1 cellular context compared by ENCODE assay signal in the genomic region with DNA sequence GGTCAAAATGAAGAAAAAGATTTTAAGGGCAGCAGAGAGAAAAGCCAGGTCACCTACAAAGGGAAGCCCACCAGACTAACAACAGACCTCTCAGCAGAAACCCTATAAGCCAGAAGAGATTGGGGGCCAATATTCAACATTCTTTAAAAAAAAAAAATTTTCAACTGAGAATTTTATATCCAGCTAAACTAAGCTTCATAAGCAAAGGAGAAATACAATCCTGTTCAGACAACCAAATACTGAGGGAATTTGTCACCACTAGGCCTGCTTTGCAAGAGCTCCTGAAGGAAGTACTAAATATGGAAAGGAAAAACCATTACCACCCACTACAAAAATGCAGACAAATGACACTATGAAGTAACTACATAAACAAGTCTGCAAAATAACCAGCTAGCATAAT.
TF ChIP-seq lines count a peak whose summit lies in the region.

No MANE protein-coding gene starts in this region.

TF ChIP-seq in HepG2, 621 proteins besides CTCF, POLR2A, EP300 and RAD21:
- TF ChIP-seq ZFP1 (CRISPR knock-in tag; IDR thresholded peaks at IDR 0.05) (peak; percentile 61; the same call in 1 of the 2 replicates), ZBTB38 (CRISPR knock-in tag; IDR thresholded peaks at IDR 0.05) (no peak)
TF ChIP-seq in HepG2: peak in this region for 1.
